Comparison of ENCODE assay signal across 27 cellular contexts in the genomic region with DNA sequence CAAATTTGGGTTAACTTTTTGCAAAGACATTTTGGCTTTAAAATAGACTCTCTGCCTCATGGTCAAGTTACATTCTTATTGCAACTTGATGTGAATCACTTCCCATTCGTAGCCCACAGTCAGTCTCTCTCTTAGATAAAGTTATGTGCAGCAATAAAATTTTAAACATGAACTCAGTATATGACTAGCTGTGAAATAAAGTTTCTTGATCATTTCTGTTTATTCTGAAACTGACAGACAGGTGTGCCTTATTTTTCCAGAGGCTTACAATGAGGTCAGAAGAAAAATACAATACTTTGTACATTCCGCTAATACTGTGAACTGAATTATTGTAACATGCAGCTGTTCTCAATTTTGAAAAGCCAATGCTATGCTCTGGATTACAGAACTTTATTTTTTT.
"Had no signal": no experiment of that assay in that cellular context is flagged by ENCODE, and none has a peak within 500 bp of the region (broad histone marks: within the 10 kb centered on the region; RNA-seq: fewer than 3 reads in every experiment).

No MANE protein-coding gene starts in this region.

- H3K36me3 ChIP-seq: ascending aorta, cardiac muscle cell, SJSA1 had no signal

- H3K4me3 Mint-ChIP-seq: activated CD8-positive, alpha-beta T cell treated with anti-CD3 and anti-CD28 coated beads for 36 hours; activated naive CD4-positive, alpha-beta T cell treated with anti-CD3 and anti-CD28 coated beads, Interleukin-2, amount 50 U/mL, for 24 hours had no signal

- H3K4me3 ChIP-seq: ascending aorta, body of pancreas, cardiac muscle cell, SJSA1 had no signal

- H3K9me3 Mint-ChIP-seq: activated CD8-positive, alpha-beta T cell treated with anti-CD3 and anti-CD28 coated beads for 36 hours; activated naive CD4-positive, alpha-beta T cell treated with anti-CD3 and anti-CD28 coated beads, Interleukin-2, amount 50 U/mL, for 24 hours had no signal

- H3K27me3 ChIP-seq: ascending aorta, body of pancreas, cardiac muscle cell had no signal

- H3K4me1 Mint-ChIP-seq: activated naive CD4-positive, alpha-beta T cell treated with anti-CD3 and anti-CD28 coated beads, Interleukin-2, amount 50 U/mL, for 24 hours had no signal

- H3K27ac ChIP-seq: body of pancreas, cardiac muscle cell, SJSA1 had no signal

- H3K27ac Mint-ChIP-seq: activated CD8-positive, alpha-beta T cell treated with anti-CD3 and anti-CD28 coated beads for 36 hours; activated naive CD4-positive, alpha-beta T cell treated with anti-CD3 and anti-CD28 coated beads, Interleukin-2, amount 50 U/mL, for 24 hours had no signal

- DNase-seq: activated CD4-positive, alpha-beta T cell treated with anti-CD3 and anti-CD28 coated beads for 4 hours; activated CD8-positive, alpha-beta memory T cell treated with anti-CD3 and anti-CD28 coated beads, Interleukin-2, amount 50 U/mL, for 48 hours; activated CD8-positive, alpha-beta T cell treated with anti-CD3 and anti-CD28 coated beads for 36 hours; activated effector memory CD4-positive, alpha-beta T cell treated with Interleukin-2 at 50 U/mL for 16 hours; activated naive CD4-positive, alpha-beta T cell; activated T-cell treated with anti-CD3 and anti-CD28 coated beads, Interleukin-2, amount 50 U/mL, for 1 hour; amniotic stem cell; body of pancreas; Kasumi-1; KBM-7; NCI-H1092; NCI-H1417 treated with DMSO at 0.1 percent for 48 hours; NCI-H1694 treated with DMSO at 0.1 percent for 48 hours; NCI-H2029 treated with DMSO at 0.1 percent for 48 hours; NCI-H345; NCI-H510A; NCI-H526 treated with DMSO at 0.1 percent for 48 hours; NCI-H82; Right ventricle myocardium superior; RPMI8226; SW 1271 had no signal

- H3K9me3 ChIP-seq: ascending aorta, body of pancreas, SJSA1 had no signal

- H3K36me3 Mint-ChIP-seq: activated naive CD4-positive, alpha-beta T cell treated with anti-CD3 and anti-CD28 coated beads, Interleukin-2, amount 50 U/mL, for 24 hours had no signal

- ATAC-seq: activated CD4-positive, CD25-positive, alpha-beta regulatory T cell treated with anti-CD3 and anti-CD28 coated beads, Interleukin-2, amount 50 U/mL, for 24 hours; activated CD8-positive, alpha-beta T cell treated with anti-CD3 and anti-CD28 coated beads for 36 hours; Panc1 had no signal
